8 cellular contexts compared by ENCODE assay signal in the genomic region with DNA sequence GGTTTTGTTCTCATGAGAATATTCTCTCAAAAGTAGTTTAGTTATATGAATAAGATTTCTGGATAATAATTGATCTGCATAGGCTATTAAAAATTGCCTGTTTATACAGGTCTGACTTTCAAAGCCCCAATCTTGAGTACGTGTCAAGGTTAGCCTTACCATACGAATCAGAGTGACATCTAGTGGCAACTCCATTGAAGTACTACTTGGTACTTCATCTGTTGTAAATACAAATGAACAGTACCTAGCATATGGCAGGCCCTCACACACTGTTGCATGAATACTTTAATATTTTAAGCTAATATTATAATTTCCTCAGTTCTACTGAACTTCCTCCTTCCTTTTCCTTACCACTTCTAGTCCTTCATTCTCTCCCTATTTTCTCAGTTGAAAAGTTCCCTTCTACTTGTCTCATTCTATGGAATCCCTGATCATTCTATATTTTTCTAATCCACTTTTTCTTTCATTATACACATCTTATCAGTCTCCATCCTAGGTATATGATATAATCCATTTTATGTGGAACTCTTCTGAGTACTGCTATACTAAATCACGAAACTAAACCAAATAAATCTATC.
DNase-seq lines count a peak whose midpoint lies in the region; ATAC-seq, FAIRE-seq and TF ChIP-seq lines count a peak whose summit lies in the region.

No MANE protein-coding gene starts in this region.

- ATAC-seq in GM18502 (IDR thresholded peaks at IDR 0.05; ENCODE audit: poor library complexity, unreplicated experiment) = peak; percentile 97
- peak; percentile 97 for ATAC-seq in HG02759 (IDR thresholded peaks at IDR 0.05; ENCODE audit: unreplicated experiment)
- ATAC-seq in mucosa of descending colon = peak; percentile 88

- H3K4me1 ChIP-seq in BE2C (no peaks in the 10 kb centered on the region), mucosa of descending colon (ENCODE audit: low read depth) (no peaks in the 10 kb centered on the region)

- DNase-seq in BE2C = peak; percentile 47
- peak; percentile 82 for DNase-seq in NB4 (ENCODE audit: low read depth)
- DNase-seq in SHP77 (lab: John Stamatoyannopoulos, UW) = peak; percentile 64 to 87
- DNase-seq in mucosa of descending colon = peak in 1 of 3 donors; percentile 46
- no peak for DNase-seq in activated T-helper 1 cell treated with anti-CD3 and anti-CD28 coated beads, Interleukin-12 subunit alpha, Interleukin-12 subunit beta, Interleukin-2, Interleukin-4 antibody, amounts not matched to agents 30 ng/mL and 10 ng/mL and 1 ng/mL, durations not matched to agents 14 hours and 24 hours and 36 hours (ENCODE audit: low spot score)

- peak; percentile 90 for TF ChIP-seq CTCF in BE2C (IDR thresholded peaks at IDR 0.05; ENCODE audit: low read depth, low read length)
- TF ChIP-seq CTCF in NB4 (IDR thresholded peaks at IDR 0.05; ENCODE audit: low read depth, low read length) = peak; percentile 56
- peak; percentile 23 for TF ChIP-seq CTCF in mucosa of descending colon (IDR thresholded peaks at IDR 0.05)

- no peaks in the 10 kb centered on the region for H3K9me3 Mint-ChIP-seq in activated T-helper 1 cell treated with anti-CD3 and anti-CD28 coated beads, Interleukin-12 subunit alpha, Interleukin-12 subunit beta, Interleukin-2, Interleukin-4 antibody, amounts not matched to agents 30 ng/mL and 10 ng/mL and 1 ng/mL, durations not matched to agents 14 hours and 24 hours and 36 hours

- H3K4me3 ChIP-seq in BE2C (ENCODE audit: low read depth, low read length) (no peak overlapping the region), NB4 (ENCODE audit: low read depth, low read length) (no peak overlapping the region), mucosa of descending colon (no peak overlapping the region)

- TF ChIP-seq POLR2A in NB4 (IDR thresholded peaks at IDR 0.05; ENCODE audit: extremely low read depth, insufficient read length) = no peak

- H3K27ac Mint-ChIP-seq in activated T-helper 1 cell treated with anti-CD3 and anti-CD28 coated beads, Interleukin-12 subunit alpha, Interleukin-12 subunit beta, Interleukin-2, Interleukin-4 antibody, amounts not matched to agents 30 ng/mL and 10 ng/mL and 1 ng/mL, durations not matched to agents 14 hours and 24 hours and 36 hours = no peak overlapping the region

- H3K9me3 ChIP-seq in BE2C (no peaks in the 10 kb centered on the region), mucosa of descending colon (no peaks in the 10 kb centered on the region)

- H3K27me3 Mint-ChIP-seq in activated T-helper 1 cell treated with anti-CD3 and anti-CD28 coated beads, Interleukin-12 subunit alpha, Interleukin-12 subunit beta, Interleukin-2, Interleukin-4 antibody, amounts not matched to agents 30 ng/mL and 10 ng/mL and 1 ng/mL, durations not matched to agents 14 hours and 24 hours and 36 hours (ENCODE audit: insufficient read depth) = no peaks in the 10 kb centered on the region

- H3K4me3 Mint-ChIP-seq in activated T-helper 1 cell treated with anti-CD3 and anti-CD28 coated beads, Interleukin-12 subunit alpha, Interleukin-12 subunit beta, Interleukin-2, Interleukin-4 antibody, amounts not matched to agents 30 ng/mL and 10 ng/mL and 1 ng/mL, durations not matched to agents 14 hours and 24 hours and 36 hours = no peak overlapping the region

- H3K4me1 Mint-ChIP-seq in activated T-helper 1 cell treated with anti-CD3 and anti-CD28 coated beads, Interleukin-12 subunit alpha, Interleukin-12 subunit beta, Interleukin-2, Interleukin-4 antibody, amounts not matched to agents 30 ng/mL and 10 ng/mL and 1 ng/mL, durations not matched to agents 14 hours and 24 hours and 36 hours (ENCODE audit: low read depth) = no peaks in the 10 kb centered on the region

- peaks cover 2% of the 10 kb centered on the region for H3K36me3 Mint-ChIP-seq in activated T-helper 1 cell treated with anti-CD3 and anti-CD28 coated beads, Interleukin-12 subunit alpha, Interleukin-12 subunit beta, Interleukin-2, Interleukin-4 antibody, amounts not matched to agents 30 ng/mL and 10 ng/mL and 1 ng/mL, durations not matched to agents 14 hours and 24 hours and 36 hours (ENCODE audit: low read depth)

- H3K36me3 ChIP-seq in BE2C = no peaks in the 10 kb centered on the region
- no peaks in the 10 kb centered on the region for H3K36me3 ChIP-seq in mucosa of descending colon (ENCODE audit: low read depth)

- no peaks in the 10 kb centered on the region for H3K27me3 ChIP-seq in BE2C

- intact Hi-C loops in mucosa of descending colon (cut with DNase I, micrococcal nuclease) = loop anchor here in 1 of 2 donors (10.0 kb wide), 1 partner anchor 404 kb away; no protein-coding TSS in a partner anchor
- intact Hi-C loops in activated T-helper 1 cell treated with anti-CD3 and anti-CD28 coated beads, Interleukin-12 subunit alpha, Interleukin-12 subunit beta, Interleukin-2, Interleukin-4 antibody, amounts not matched to agents 30 ng/mL and 10 ng/mL and 1 ng/mL, durations not matched to agents 14 hours and 24 hours and 36 hours (cut with micrococcal nuclease) = loop anchor here (1.0 to 5.0 kb wide), 6 partner anchors 104 to 524 kb away; a partner anchor contains a TSS

- peak; percentile 80 for FAIRE-seq in endometrium (lab: Jason Lieb, UNC)

Comparison
In these comparisons a context has a peak if more than half of its experiments do, and no peak if none do; other contexts are left out.
1. CTCF ChIP-seq: peak in every context shown above with its lines; median percentile 90 in BE2C; 56 in NB4; 23 in mucosa of descending colon.